Comparison of ENCODE assay signal across 11 cellular contexts in genomic region chr19:55209430-55210119, GRCh38. TPM values are rescaled to one million over a fixed set of nuclear protein-coding genes. Genes with fewer than 3 reads are reported as not detected.
DNase-seq lines count a peak whose midpoint lies in the region; ATAC-seq and TF ChIP-seq lines count a peak whose summit lies in the region.
"Had no signal": no experiment of that assay in that cellular context is flagged by ENCODE, and none has a peak within 500 bp of the region (broad histone marks: within the 10 kb centered on the region; RNA-seq: fewer than 3 reads in every experiment).

Gene PTPRH (minus strand): TSS chr19:55209501. CDS start chr19:55209433, 68 bp downstream.

- H3K4me1 ChIP-seq in right atrium auricular region, result peaks cover 0 to 22% of the 10 kb centered on the region in 2 donors
- H3K4me1 ChIP-seq in SJSA1 (replicated peaks), result peaks cover 33% of the 10 kb centered on the region
- peaks cover 5% of the 10 kb centered on the region for H3K4me1 ChIP-seq in upper lobe of right lung

- H3K27ac Mint-ChIP-seq in glutamatergic neuron (ENCODE audit: unreplicated experiment), result no peak within 1 kb of the TSS
- H3K27ac Mint-ChIP-seq: activated T-cell treated with anti-CD3 and anti-CD28 coated beads, Interleukin-2, amount 50 U/mL, for 24 hours had no signal

- no peak for DNase-seq in right atrium auricular region (ENCODE audit: low spot score)
- DNase-seq in Right ventricle myocardium inferior (ENCODE audit: missing footprints), result no peak
- no peak for DNase-seq in SJSA1 (ENCODE audit: low read depth in 1 of 2, low spot score in 2 of 2)
- no peak for DNase-seq in glutamatergic neuron
- DNase-seq in upper lobe of right lung, result no peak
- no peak for DNase-seq in omental fat pad (ENCODE audit: low spot score)
- DNase-seq: activated T-cell treated with anti-CD3 and anti-CD28 coated beads, Interleukin-2, amount 50 U/mL, for 24 hours; occipital lobe; stimulated activated CD4-positive, alpha-beta T cell treated with anti-CD3 and anti-CD28 coated beads, Interleukin-2, amount 100 ng/mL, for 48 hours had no signal

- H3K9me3 Mint-ChIP-seq in glutamatergic neuron (ENCODE audit: unreplicated experiment), result peaks cover 6% of the 10 kb centered on the region

- H3K4me3 Mint-ChIP-seq in glutamatergic neuron (ENCODE audit: unreplicated experiment), result peak within 1 kb of the TSS; percentile 59
- H3K4me3 Mint-ChIP-seq: activated T-cell treated with anti-CD3 and anti-CD28 coated beads, Interleukin-2, amount 50 U/mL, for 24 hours had no signal

- ATAC-seq in Right ventricle myocardium inferior (no peak), upper lobe of right lung (peak; percentile 15), HG02759 (IDR thresholded peaks at IDR 0.05; ENCODE audit: unreplicated experiment) (no peak), omental fat pad (ENCODE audit: low FRiP score) (no peak), HG02588 (IDR thresholded peaks at IDR 0.05; ENCODE audit: unreplicated experiment) (no peak)

- H3K9me3 ChIP-seq in right atrium auricular region, result peaks cover 0 to 4% of the 10 kb centered on the region in 2 donors
- H3K9me3 ChIP-seq in SJSA1 (replicated peaks), result no peaks in the 10 kb centered on the region
- H3K9me3 ChIP-seq in upper lobe of right lung, result no peaks in the 10 kb centered on the region

- H3K4me1 Mint-ChIP-seq in glutamatergic neuron (ENCODE audit: low read depth, unreplicated experiment), result peaks cover 8% of the 10 kb centered on the region

- H3K36me3 Mint-ChIP-seq in glutamatergic neuron (ENCODE audit: unreplicated experiment), result no peaks in the 10 kb centered on the region

- TF ChIP-seq CTCF in right atrium auricular region (IDR thresholded peaks at IDR 0.05), result no peak
- no peak for TF ChIP-seq CTCF in glutamatergic neuron (IDR thresholded peaks at IDR 0.05; ENCODE audit: partially characterized antibody, unreplicated experiment)
- no peak for TF ChIP-seq CTCF in upper lobe of right lung (IDR thresholded peaks at IDR 0.05)
- no peak for TF ChIP-seq CTCF in omental fat pad (IDR thresholded peaks at IDR 0.05)

- no peaks in the 10 kb centered on the region for H3K27me3 ChIP-seq in right atrium auricular region
- H3K27me3 ChIP-seq in SJSA1 (replicated peaks), result no peaks in the 10 kb centered on the region
- no peaks in the 10 kb centered on the region for H3K27me3 ChIP-seq in upper lobe of right lung

- peaks cover 12% of the 10 kb centered on the region for H3K27me3 Mint-ChIP-seq in glutamatergic neuron (ENCODE audit: unreplicated experiment)

- H3K36me3 ChIP-seq in right atrium auricular region (no peaks in the 10 kb centered on the region), SJSA1 (no peaks in the 10 kb centered on the region), upper lobe of right lung (no peaks in the 10 kb centered on the region)

- no peak within 1 kb of the TSS for H3K4me3 ChIP-seq in right atrium auricular region
- H3K4me3 ChIP-seq in SJSA1, result no peak within 1 kb of the TSS
- no peak within 1 kb of the TSS for H3K4me3 ChIP-seq in upper lobe of right lung

- peak within 1 kb of the TSS; percentile 35 to 60 for H3K27ac ChIP-seq in right atrium auricular region
- peak within 1 kb of the TSS; percentile 31 for H3K27ac ChIP-seq in SJSA1
- H3K27ac ChIP-seq in upper lobe of right lung, result no peak within 1 kb of the TSS

- intact Hi-C loops in Right ventricle myocardium inferior (cut with DNase I), result loop anchor here (2.0 kb wide), 1 partner anchor 49 kb away; no protein-coding TSS in a partner anchor
- intact Hi-C loops in upper lobe of right lung (cut with DNase I), result no loop called here

RNA-seq across cellular contexts. Expression of gene PTPRH, which starts in this region (rescaled TPM):
- total RNA-seq in right atrium auricular region, result 1 to 10 TPM; 1.3 to 7.8 TPM
- 0.87 TPM for total RNA-seq in Right ventricle myocardium inferior
- 1.4 and 2.0 TPM in 2 replicates for total RNA-seq in SJSA1 (2014; rRNA removed; shearing (Covaris generic))
- 7.4 TPM for total RNA-seq in glutamatergic neuron (ENCODE audit: unreplicated experiment)
- not detected for total RNA-seq in upper lobe of right lung
- total RNA-seq in omental fat pad, result 1 to 10 TPM; 1.4 to 9.8 (median 5.5) TPM

Comparison
In these comparisons a context has a peak if more than half of its experiments do, and no peak if none do; other contexts are left out.
1. Peak in ATAC-seq in upper lobe of right lung; RNA of the gene not detected or under 1 TPM.